Comparison of ENCODE assay signal across 19 cellular contexts in the genomic region with DNA sequence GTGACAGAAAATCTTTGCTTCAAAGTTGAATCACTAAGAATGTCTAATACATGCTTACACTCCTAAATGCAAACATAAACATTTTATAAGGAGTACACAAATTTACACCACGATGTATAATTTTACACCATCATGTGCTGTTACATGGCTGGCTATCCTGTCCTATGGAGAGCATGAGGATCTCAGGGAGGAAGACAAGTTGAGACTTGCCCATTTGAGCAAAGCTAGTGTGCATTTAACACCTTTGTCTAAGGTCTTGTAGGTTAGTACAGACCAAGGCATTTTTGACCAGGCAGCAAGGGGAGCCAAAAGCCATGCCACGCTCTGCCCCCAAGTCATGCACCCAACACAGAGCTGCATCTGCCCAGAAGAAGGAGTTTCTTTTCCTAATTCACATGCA.
"Had no signal": no experiment of that assay in that cellular context is flagged by ENCODE, and none has a peak within 500 bp of the region (broad histone marks: within the 10 kb centered on the region; RNA-seq: fewer than 3 reads in every experiment).

No MANE protein-coding gene starts in this region.

- H2AFZ ChIP-seq: parathyroid adenoma had no signal

- H3K9me3 ChIP-seq: upper lobe of left lung had no signal

- H3K4me3 ChIP-seq: upper lobe of left lung had no signal

- H3K9ac ChIP-seq: parathyroid adenoma had no signal

- H3K4me1 ChIP-seq: upper lobe of left lung had no signal

- H3K27ac ChIP-seq: parathyroid adenoma, upper lobe of left lung had no signal

- DNase-seq: activated CD4-positive, alpha-beta T cell treated with anti-CD3 and anti-CD28 coated beads for 1 hour; activated CD4-positive, alpha-beta T cell treated with anti-CD3 and anti-CD28 coated beads, Interleukin-2, amount 50 U/mL, for 1 hour; activated gamma-delta T cell treated with Interleukin-2 at 50 U/mL for 16 hours; activated T-cell treated with anti-CD3 and anti-CD28 coated beads, Interleukin-2, amount 50 U/mL, for 1 hour; anterior cingulate cortex; central memory CD4-positive, alpha-beta T cell; dermis blood vessel endothelial cell; effector memory CD4-positive, alpha-beta T cell; glutamatergic neuron; hippocampal formation; left ventricle myocardium superior; nucleus accumbens; right cardiac atrium; stimulated activated CD4-positive, alpha-beta T cell treated with anti-CD3 and anti-CD28 coated beads, Interleukin-12 subunit alpha, Interleukin-12 subunit beta, amount 100 ng/mL, for 4 hours; stimulated activated CD4-positive, alpha-beta T cell treated with anti-CD3 and anti-CD28 coated beads, Interleukin-4, amount 100 ng/mL, for 4 hours; stimulated activated naive CD8-positive, alpha-beta T cell treated with anti-CD3 and anti-CD28 coated beads, Interleukin-15, Interleukin-2, amounts not matched to agents 100 U/mL and 50 U/mL, for 24 hours; upper lobe of left lung had no signal

- H3K79me2 ChIP-seq: parathyroid adenoma had no signal

- ATAC-seq: esophagus mucosa; left ventricle myocardium superior; right cardiac atrium; stimulated activated naive CD8-positive, alpha-beta T cell treated with anti-CD3 and anti-CD28 coated beads, Interleukin-15, Interleukin-2, amounts not matched to agents 100 U/mL and 50 U/mL, for 24 hours had no signal

- H3K36me3 ChIP-seq: upper lobe of left lung had no signal

- H3K27me3 ChIP-seq: upper lobe of left lung had no signal
